Comparison of ENCODE assay signal across 9 cellular contexts in genomic region chr6:75735491-75736186, GRCh38. TPM values are rescaled to one million over a fixed set of nuclear protein-coding genes. Genes with fewer than 3 reads are reported as not detected.
DNase-seq lines count a peak whose midpoint lies in the region; ATAC-seq and TF ChIP-seq lines count a peak whose summit lies in the region.
"Had no signal": no experiment of that assay in that cellular context is flagged by ENCODE, and none has a peak within 500 bp of the region (broad histone marks: within the 10 kb centered on the region; RNA-seq: fewer than 3 reads in every experiment).

No MANE protein-coding gene starts in this region.

- no peaks in the 10 kb centered on the region for H3K36me3 ChIP-seq in hepatocyte (replicated peaks; ENCODE audit: insufficient read depth, low read depth)

- no peaks in the 10 kb centered on the region for H3K36me3 Mint-ChIP-seq in activated naive CD8-positive, alpha-beta T cell treated with anti-CD3 and anti-CD28 coated beads, Interleukin-2, amount 50 U/mL, for 24 hours (ENCODE audit: low read depth)

- H3K27ac ChIP-seq in hepatocyte, result peak overlapping the region; percentile 83

- peak overlapping the region; percentile 24 for H2AFZ ChIP-seq in hepatocyte

- H3K4me2 ChIP-seq in hepatocyte, result peak overlapping the region; percentile 21

- H3K4me3 ChIP-seq in hepatocyte, result no peak overlapping the region

- H3K9me3 ChIP-seq in hepatocyte (ENCODE audit: low read depth), result no peaks in the 10 kb centered on the region

- peak; percentile 86 for ATAC-seq in GM21737 (IDR thresholded peaks at IDR 0.05; ENCODE audit: unreplicated experiment)
- ATAC-seq in activated naive CD8-positive, alpha-beta T cell treated with anti-CD3 and anti-CD28 coated beads, Interleukin-2, amount 50 U/mL, for 24 hours, result no peak
- ATAC-seq: activated CD4-positive, CD25-positive, alpha-beta regulatory T cell treated with anti-CD3 and anti-CD28 coated beads, Interleukin-2, amount 50 U/mL, for 24 hours had no signal

- H3K27ac Mint-ChIP-seq in activated naive CD8-positive, alpha-beta T cell treated with anti-CD3 and anti-CD28 coated beads, Interleukin-2, amount 50 U/mL, for 24 hours, result no peak overlapping the region

- peaks cover 12% of the 10 kb centered on the region for H3K27me3 Mint-ChIP-seq in activated naive CD8-positive, alpha-beta T cell treated with anti-CD3 and anti-CD28 coated beads, Interleukin-2, amount 50 U/mL, for 24 hours

- DNase-seq in ELR (ENCODE audit: low read depth), result peak; percentile 49
- peak; percentile 72 for DNase-seq in LoVo (ENCODE audit: low spot score)
- DNase-seq in hepatocyte (ENCODE audit: low spot score), result peak; percentile 25
- DNase-seq in cerebellar cortex (ENCODE audit: low spot score), result no peak
- DNase-seq in GM10266 (ENCODE audit: extremely low spot score), result no peak
- DNase-seq in hippocampal formation (lab: John Stamatoyannopoulos, UW), result no peak
- DNase-seq in activated naive CD8-positive, alpha-beta T cell treated with anti-CD3 and anti-CD28 coated beads, Interleukin-2, amount 50 U/mL, for 24 hours, result no peak

- WGBS in hepatocyte (ENCODE audit: low lambda C conversion rate, missing lambda C conversion rate), result 52% methylated on average over 1 of the region's 1 CpG

- no peaks in the 10 kb centered on the region for H3K4me1 Mint-ChIP-seq in activated naive CD8-positive, alpha-beta T cell treated with anti-CD3 and anti-CD28 coated beads, Interleukin-2, amount 50 U/mL, for 24 hours

- H3K27me3 ChIP-seq in hepatocyte, result no peaks in the 10 kb centered on the region

- H3K9me3 Mint-ChIP-seq in activated naive CD8-positive, alpha-beta T cell treated with anti-CD3 and anti-CD28 coated beads, Interleukin-2, amount 50 U/mL, for 24 hours, result no peaks in the 10 kb centered on the region

- TF ChIP-seq CTCF in hepatocyte (IDR thresholded peaks at IDR 0.05; ENCODE audit: poor library complexity) (no peak), GM10266 (IDR thresholded peaks at IDR 0.05; ENCODE audit: control insufficient read depth, insufficient read depth, low read depth, missing control alignments) (no peak)

- no peaks in the 10 kb centered on the region for H3K9me2 ChIP-seq in hepatocyte (replicated peaks; ENCODE audit: insufficient read depth)

- H3K4me1 ChIP-seq in hepatocyte (ENCODE audit: insufficient read depth), result peaks cover 6% of the 10 kb centered on the region

- H4K20me1 ChIP-seq in hepatocyte (ENCODE audit: insufficient read depth, poor library complexity, severe bottlenecking), result no peaks in the 10 kb centered on the region

- no peak overlapping the region for H3K4me3 Mint-ChIP-seq in activated naive CD8-positive, alpha-beta T cell treated with anti-CD3 and anti-CD28 coated beads, Interleukin-2, amount 50 U/mL, for 24 hours

- H3K79me2 ChIP-seq in hepatocyte, result no peaks in the 10 kb centered on the region

RNA-seq across cellular contexts. Expression of gene MYO6, which starts 13.4 kb away (rescaled TPM):
- 68.4 and 71.1 TPM in 2 replicates for total RNA-seq in hepatocyte
- 39.8 and 56.3 TPM in 2 replicates for polyA plus RNA-seq in hepatocyte

Comparison
In these comparisons a context has a peak if more than half of its experiments do, and no peak if none do; other contexts are left out.
1. DNase-seq: peak in ELR (single experiment), LoVo (single experiment) and hepatocyte (single experiment); none in cerebellar cortex (single experiment), GM10266 (single experiment), hippocampal formation (0 of 2) and activated naive CD8-positive, alpha-beta T cell treated with anti-CD3 and anti-CD28 coated beads, Interleukin-2, amount 50 U/mL, for 24 hours (single experiment).